ENCODE assay signal across 8 cellular contexts in genomic region chr14:60648169-60648933, GRCh38. TPM values are rescaled to one million over a fixed set of nuclear protein-coding genes. Genes with fewer than 3 reads are reported as not detected.
DNase-seq lines count a peak whose midpoint lies in the region; ATAC-seq and TF ChIP-seq lines count a peak whose summit lies in the region.

No MANE protein-coding gene starts in this region.

- TF ChIP-seq CTCF in left lung (IDR thresholded peaks at IDR 0.05), result no peak

- peaks cover 45% of the 10 kb centered on the region for H3K4me1 Mint-ChIP-seq in stimulated activated naive CD8-positive, alpha-beta T cell treated with anti-CD3 and anti-CD28 coated beads, Interleukin-15, Interleukin-2, amounts not matched to agents 100 ng/mL and 50 ng/mL, for 24 hours (ENCODE audit: low read depth)
- H3K4me1 Mint-ChIP-seq in activated naive CD8-positive, alpha-beta T cell treated with anti-CD3 and anti-CD28 coated beads, Interleukin-2, amount 50 U/mL, for 24 hours, result peaks cover 46% of the 10 kb centered on the region

- peaks cover 16 to 36% of the 10 kb centered on the region in 2 donors for H3K4me1 ChIP-seq in left lung
- no peaks in the 10 kb centered on the region for H3K4me1 ChIP-seq in urinary bladder (ENCODE audit: insufficient read depth)

- H3K9me3 ChIP-seq in left lung, result no peaks in the 10 kb centered on the region

- 2% methylated on average over 63 of the region's 63 CpGs for WGBS in urinary bladder

- peak overlapping the region; percentile 42 for H3K4me3 Mint-ChIP-seq in stimulated activated naive CD8-positive, alpha-beta T cell treated with anti-CD3 and anti-CD28 coated beads, Interleukin-15, Interleukin-2, amounts not matched to agents 100 ng/mL and 50 ng/mL, for 24 hours
- H3K4me3 Mint-ChIP-seq in activated naive CD8-positive, alpha-beta T cell treated with anti-CD3 and anti-CD28 coated beads, Interleukin-2, amount 50 U/mL, for 24 hours, result peak overlapping the region; percentile 56

- no peak for ATAC-seq in stimulated activated naive CD8-positive, alpha-beta T cell treated with anti-CD3 and anti-CD28 coated beads, Interleukin-15, Interleukin-2, amounts not matched to agents 100 U/mL and 50 U/mL, for 24 hours
- no peak for ATAC-seq in activated naive CD8-positive, alpha-beta T cell treated with anti-CD3 and anti-CD28 coated beads, Interleukin-2, amount 50 U/mL, for 24 hours
- ATAC-seq in left lung, result peak; percentile 13

- peak overlapping the region; percentile 41 for H3K27ac Mint-ChIP-seq in stimulated activated naive CD8-positive, alpha-beta T cell treated with anti-CD3 and anti-CD28 coated beads, Interleukin-15, Interleukin-2, amounts not matched to agents 100 ng/mL and 50 ng/mL, for 24 hours
- H3K27ac Mint-ChIP-seq in activated naive CD8-positive, alpha-beta T cell treated with anti-CD3 and anti-CD28 coated beads, Interleukin-2, amount 50 U/mL, for 24 hours, result peak overlapping the region; percentile 50

- H3K9me3 Mint-ChIP-seq in stimulated activated naive CD8-positive, alpha-beta T cell treated with anti-CD3 and anti-CD28 coated beads, Interleukin-15, Interleukin-2, amounts not matched to agents 100 ng/mL and 50 ng/mL, for 24 hours, result no peaks in the 10 kb centered on the region
- H3K9me3 Mint-ChIP-seq in activated naive CD8-positive, alpha-beta T cell treated with anti-CD3 and anti-CD28 coated beads, Interleukin-2, amount 50 U/mL, for 24 hours, result no peaks in the 10 kb centered on the region

- peaks cover 94 to 100% of the 10 kb centered on the region in 2 donors for H3K27me3 ChIP-seq in left lung

- intact Hi-C loops in left lung (cut with DNase I), result no loop called here

- no peaks in the 10 kb centered on the region for H3K36me3 ChIP-seq in left lung
- H3K36me3 ChIP-seq in urinary bladder (ENCODE audit: insufficient read depth), result no peaks in the 10 kb centered on the region

- no peak for DNase-seq in stimulated activated naive CD8-positive, alpha-beta T cell treated with anti-CD3 and anti-CD28 coated beads, Interleukin-15, Interleukin-2, amounts not matched to agents 100 U/mL and 50 U/mL, for 24 hours
- DNase-seq in activated naive CD8-positive, alpha-beta T cell treated with anti-CD3 and anti-CD28 coated beads, Interleukin-2, amount 50 U/mL, for 24 hours, result no peak
- DNase-seq in left lung (peak in 1 of 2 donors; percentile 67), NCI-H1694 treated with DMSO at 0.1 percent for 48 hours (lab: John Stamatoyannopoulos, UW) (no peak), mucosa of gallbladder (ENCODE audit: low spot score) (no peak), RKO (ENCODE audit: low spot score) (no peak)

- no peaks in the 10 kb centered on the region for H3K36me3 Mint-ChIP-seq in stimulated activated naive CD8-positive, alpha-beta T cell treated with anti-CD3 and anti-CD28 coated beads, Interleukin-15, Interleukin-2, amounts not matched to agents 100 ng/mL and 50 ng/mL, for 24 hours (ENCODE audit: low read depth)
- H3K36me3 Mint-ChIP-seq in activated naive CD8-positive, alpha-beta T cell treated with anti-CD3 and anti-CD28 coated beads, Interleukin-2, amount 50 U/mL, for 24 hours (ENCODE audit: low read depth), result no peaks in the 10 kb centered on the region

- H3K27ac ChIP-seq in left lung, result no peak overlapping the region
- no peak overlapping the region for H3K27ac ChIP-seq in urinary bladder (ENCODE audit: low read depth)

- H3K4me3 ChIP-seq in left lung (peak overlapping the region; percentile 33 to 41), urinary bladder (ENCODE audit: low read depth, low read length) (peak overlapping the region; percentile 57)

- H3K27me3 Mint-ChIP-seq in stimulated activated naive CD8-positive, alpha-beta T cell treated with anti-CD3 and anti-CD28 coated beads, Interleukin-15, Interleukin-2, amounts not matched to agents 100 ng/mL and 50 ng/mL, for 24 hours, result peaks cover 94% of the 10 kb centered on the region
- peaks cover 91% of the 10 kb centered on the region for H3K27me3 Mint-ChIP-seq in activated naive CD8-positive, alpha-beta T cell treated with anti-CD3 and anti-CD28 coated beads, Interleukin-2, amount 50 U/mL, for 24 hours

RNA-seq across cellular contexts. Expression of gene SIX1, which starts 0.9 kb away (rescaled TPM):
- total RNA-seq in left lung (1 to 10 TPM in 1 of 2 donors, not detected in 1; 1.3 TPM), urinary bladder (6.2 TPM), mucosa of gallbladder (not detected)
- 0.52 TPM for polyA plus RNA-seq in urinary bladder
